In the genomic region with DNA sequence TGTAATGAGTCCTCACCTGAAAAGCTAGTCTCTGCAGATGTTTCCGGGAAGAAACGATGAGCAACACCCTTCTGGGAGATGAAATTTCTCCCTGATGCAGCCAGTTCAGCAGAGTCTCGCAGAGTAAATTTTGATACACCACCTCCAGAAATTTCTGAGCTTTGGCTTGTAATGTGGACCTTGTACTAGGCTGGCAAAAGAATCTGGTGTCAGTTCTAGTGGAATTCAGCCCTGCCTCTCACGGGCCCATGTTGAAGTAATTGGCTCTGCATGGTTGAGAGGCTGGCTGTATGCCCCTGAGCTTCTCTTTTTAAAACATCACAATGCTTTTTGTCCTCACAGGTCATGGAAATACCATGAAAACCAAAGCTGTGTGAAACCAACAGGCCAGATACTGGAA, we compare ENCODE assay signal across 33 cellular contexts. TPM values are rescaled to one million over a fixed set of nuclear protein-coding genes. Genes with fewer than 3 reads are reported as not detected.
"Had no signal": no experiment of that assay in that cellular context is flagged by ENCODE, and none has a peak within 500 bp of the region (broad histone marks: within the 10 kb centered on the region; RNA-seq: fewer than 3 reads in every experiment).

A gene with protein sequence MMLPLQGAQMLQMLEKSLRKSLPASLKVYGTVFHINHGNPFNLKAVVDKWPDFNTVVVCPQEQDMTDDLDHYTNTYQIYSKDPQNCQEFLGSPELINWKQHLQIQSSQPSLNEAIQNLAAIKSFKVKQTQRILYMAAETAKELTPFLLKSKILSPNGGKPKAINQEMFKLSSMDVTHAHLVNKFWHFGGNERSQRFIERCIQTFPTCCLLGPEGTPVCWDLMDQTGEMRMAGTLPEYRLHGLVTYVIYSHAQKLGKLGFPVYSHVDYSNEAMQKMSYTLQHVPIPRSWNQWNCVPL (minus strand): TSS at position 125 of the 400 bp plus-strand sequence. CDS start 7,447 bp downstream, outside the sequence.

- H3K9me3 Mint-ChIP-seq: activated T-cell treated with anti-CD3 and anti-CD28 coated beads, Interleukin-2, amount 50 U/mL, for 24 hours; activated T-helper 2 cell treated with anti-CD3 and anti-CD28 coated beads, Interferon-gamma antibody, Interleukin-2, Interleukin-4, amounts not matched to agents 10 μg/mL and 5 μg/mL and 100 μg/mL, durations not matched to agents 14 hours and 24 hours and 36 hours; brain; T-helper 1 cell treated with Interleukin-12 subunit alpha and Interleukin-12 subunit beta and Interleukin-4 antibody, amounts not matched to agents 30 μg/mL and 1 μg/mL, for 36 hours; T-helper 2 cell treated with Interferon-gamma antibody and Interleukin-4, amounts not matched to agents 5 μg/mL and 100 μg/mL, for 36 hours had no signal

- H3K27ac ChIP-seq: adrenal gland, RWPE1 had no signal

- H3K4me3 ChIP-seq: adrenal gland, K562 had no signal

- H3K27me3 ChIP-seq: adrenal gland had no signal

- H3K4me3 Mint-ChIP-seq: activated CD4-positive, alpha-beta T cell treated with anti-CD3 and anti-CD28 coated beads for 36 hours; activated CD4-positive, alpha-beta T cell treated with anti-CD3 and anti-CD28 coated beads, Interleukin-2, amount 10 ng/mL, durations not matched to agents 7 days and 5 days; activated CD8-positive, alpha-beta T cell treated with anti-CD3 and anti-CD28 coated beads, Interleukin-2, amount 10 ng/mL, durations not matched to agents 7 days and 5 days; activated naive CD4-positive, alpha-beta T cell treated with anti-CD3 and anti-CD28 coated beads, Interleukin-2, amount 50 U/mL, for 24 hours; activated naive CD8-positive, alpha-beta T cell treated with anti-CD3 and anti-CD28 coated beads, Interleukin-2, amount 10 ng/mL, durations not matched to agents 7 days and 5 days; activated T-cell treated with anti-CD3 and anti-CD28 coated beads, Interleukin-2, amount 50 U/mL, for 24 hours; brain; T-helper 1 cell treated with Interleukin-12 subunit alpha and Interleukin-12 subunit beta and Interleukin-4 antibody, amounts not matched to agents 30 μg/mL and 1 μg/mL, for 36 hours; T-helper 2 cell treated with Interferon-gamma antibody and Interleukin-4, amounts not matched to agents 5 μg/mL and 100 μg/mL, for 36 hours; WTC11 had no signal

- ATAC-seq: activated CD4-positive, alpha-beta T cell treated with anti-CD3 and anti-CD28 coated beads for 36 hours; activated CD4-positive, CD25-positive, alpha-beta regulatory T cell treated with anti-CD3 and anti-CD28 coated beads, Interleukin-2, amount 50 U/mL, for 24 hours; activated CD8-positive, alpha-beta T cell treated with anti-CD3 and anti-CD28 coated beads, Interleukin-2, amount 10 ng/mL, durations not matched to agents 7 days and 5 days; K562; PC-3; Right ventricle myocardium inferior; WTC11 had no signal

- H3K4me1 Mint-ChIP-seq: brain, WTC11 had no signal

- DNase-seq: activated CD4-positive, alpha-beta T cell treated with anti-CD3 and anti-CD28 coated beads for 36 hours; activated CD4-positive, alpha-beta T cell treated with anti-CD3 and anti-CD28 coated beads, Interleukin-2, amount 10 ng/mL, durations not matched to agents 7 days and 5 days; activated CD4-positive, alpha-beta T cell treated with anti-CD3 and anti-CD28 coated beads, Interleukin-2, amount 50 U/mL, for 48 hours; activated CD8-positive, alpha-beta T cell treated with anti-CD3 and anti-CD28 coated beads, Interleukin-2, amount 10 ng/mL, durations not matched to agents 7 days and 5 days; activated gamma-delta T cell; activated naive CD4-positive, alpha-beta T cell treated with Interleukin-2 at 50 U/mL for 16 hours; activated naive CD8-positive, alpha-beta T cell treated with anti-CD3 and anti-CD28 coated beads, Interleukin-2, amount 10 ng/mL, durations not matched to agents 7 days and 5 days; activated T-cell treated with anti-CD3 and anti-CD28 coated beads, Interleukin-2, amount 50 U/mL, for 24 hours; adrenal gland; caudate nucleus; Karpas-422; NCI-H1105; NCI-H1417 treated with DMSO at 0.1 percent for 48 hours; NCI-H1930; NCI-H2081 treated with DMSO at 0.1 percent for 48 hours; NCI-H345; NCI-H524 treated with DMSO at 0.1 percent for 48 hours; PC-3; SIG-M5 had no signal

- H3K36me3 ChIP-seq: adrenal gland had no signal

- H3K27ac Mint-ChIP-seq: activated CD4-positive, alpha-beta T cell treated with anti-CD3 and anti-CD28 coated beads for 36 hours; activated CD4-positive, alpha-beta T cell treated with anti-CD3 and anti-CD28 coated beads, Interleukin-2, amount 10 ng/mL, durations not matched to agents 7 days and 5 days; activated CD8-positive, alpha-beta T cell treated with anti-CD3 and anti-CD28 coated beads, Interleukin-2, amount 10 ng/mL, durations not matched to agents 7 days and 5 days; activated naive CD4-positive, alpha-beta T cell treated with anti-CD3 and anti-CD28 coated beads, Interleukin-2, amount 50 U/mL, for 24 hours; activated naive CD8-positive, alpha-beta T cell treated with anti-CD3 and anti-CD28 coated beads, Interleukin-2, amount 10 ng/mL, durations not matched to agents 7 days and 5 days; activated T-cell treated with anti-CD3 and anti-CD28 coated beads, Interleukin-2, amount 50 U/mL, for 24 hours; activated T-helper 2 cell treated with anti-CD3 and anti-CD28 coated beads, Interferon-gamma antibody, Interleukin-2, Interleukin-4, amounts not matched to agents 10 μg/mL and 5 μg/mL and 100 μg/mL, durations not matched to agents 14 hours and 24 hours and 36 hours; brain; T-helper 1 cell treated with Interleukin-12 subunit alpha and Interleukin-12 subunit beta and Interleukin-4 antibody, amounts not matched to agents 30 μg/mL and 1 μg/mL, for 36 hours; T-helper 2 cell treated with Interferon-gamma antibody and Interleukin-4, amounts not matched to agents 5 μg/mL and 100 μg/mL, for 36 hours; WTC11 had no signal

- H3K36me3 Mint-ChIP-seq: activated naive CD4-positive, alpha-beta T cell treated with anti-CD3 and anti-CD28 coated beads, Interleukin-2, amount 50 U/mL, for 24 hours; brain had no signal

- H3K27me3 Mint-ChIP-seq: activated CD4-positive, alpha-beta T cell treated with anti-CD3 and anti-CD28 coated beads for 36 hours; activated CD4-positive, alpha-beta T cell treated with anti-CD3 and anti-CD28 coated beads, Interleukin-2, amount 10 ng/mL, durations not matched to agents 7 days and 5 days; activated naive CD4-positive, alpha-beta T cell treated with anti-CD3 and anti-CD28 coated beads, Interleukin-2, amount 50 U/mL, for 24 hours; activated naive CD8-positive, alpha-beta T cell treated with anti-CD3 and anti-CD28 coated beads, Interleukin-2, amount 10 ng/mL, durations not matched to agents 7 days and 5 days; activated T-cell treated with anti-CD3 and anti-CD28 coated beads, Interleukin-2, amount 50 U/mL, for 24 hours had no signal

- H3K9me3 ChIP-seq: adrenal gland had no signal

RNA-seq across cellular contexts. Expression of the gene that starts here (rescaled TPM):
- total RNA-seq: activated CD4-positive, alpha-beta T cell treated with anti-CD3 and anti-CD28 coated beads for 36 hours; activated CD4-positive, alpha-beta T cell treated with anti-CD3 and anti-CD28 coated beads, Interleukin-2, amount 10 ng/mL, durations not matched to agents 7 days and 5 days; activated CD8-positive, alpha-beta T cell treated with anti-CD3 and anti-CD28 coated beads, Interleukin-2, amount 10 ng/mL, durations not matched to agents 7 days and 5 days; activated naive CD8-positive, alpha-beta T cell treated with anti-CD3 and anti-CD28 coated beads, Interleukin-2, amount 10 ng/mL, durations not matched to agents 7 days and 5 days; activated T-helper 2 cell treated with anti-CD3 and anti-CD28 coated beads, Interferon-gamma antibody, Interleukin-2, Interleukin-4, amounts not matched to agents 10 μg/mL and 5 μg/mL and 100 μg/mL, durations not matched to agents 14 hours and 24 hours and 36 hours; bronchial epithelial cell; K562; MCF 10A; NCI-H460; PC-3; SK-MEL-5; WTC11 had no signal
- polyA plus RNA-seq: K562 had no signal
